ENCODE assay signal across 8 cellular contexts in genomic region chrX:104565791-104566687, GRCh38. TPM values are rescaled to one million over a fixed set of nuclear protein-coding genes. Genes with fewer than 3 reads are reported as not detected.
A peak's percentile ranks its signal among the peaks of the same experiment; 100 is the strongest.
DNase-seq lines count a peak whose midpoint lies in the region; ATAC-seq, FAIRE-seq and TF ChIP-seq lines count a peak whose summit lies in the region.

Gene IL1RAPL2 (plus strand): TSS chrX:104566199.

- FAIRE-seq in HTR-8/SVneo (lab: Jason Lieb, UNC) = no peak

- no peaks in the 10 kb centered on the region for H3K36me3 ChIP-seq in BE2C

- ATAC-seq in activated naive CD8-positive, alpha-beta T cell treated with anti-CD3 and anti-CD28 coated beads, Interleukin-2, amount 50 U/mL, for 24 hours = no peak
- no peak for ATAC-seq in stimulated activated effector memory CD8-positive, alpha-beta T cell treated with anti-CD3 and anti-CD28 coated beads, Interleukin-12 subunit alpha, Interleukin-12 subunit beta, amount 100 ng/mL, for 72 hours

- H3K27me3 Mint-ChIP-seq in activated naive CD8-positive, alpha-beta T cell treated with anti-CD3 and anti-CD28 coated beads, Interleukin-2, amount 50 U/mL, for 24 hours = peaks cover 30% of the 10 kb centered on the region
- peaks cover 36% of the 10 kb centered on the region for H3K27me3 Mint-ChIP-seq in type B pancreatic cell

- no peak within 1 kb of the TSS for H3K4me3 Mint-ChIP-seq in activated naive CD8-positive, alpha-beta T cell treated with anti-CD3 and anti-CD28 coated beads, Interleukin-2, amount 50 U/mL, for 24 hours
- peak within 1 kb of the TSS; percentile 92 for H3K4me3 Mint-ChIP-seq in type B pancreatic cell
- no peak within 1 kb of the TSS for H3K4me3 Mint-ChIP-seq in stimulated activated effector memory CD8-positive, alpha-beta T cell treated with anti-CD3 and anti-CD28 coated beads, Interleukin-12 subunit alpha, Interleukin-12 subunit beta, amount 100 ng/mL, for 72 hours

- no peaks in the 10 kb centered on the region for H3K4me1 Mint-ChIP-seq in activated naive CD8-positive, alpha-beta T cell treated with anti-CD3 and anti-CD28 coated beads, Interleukin-2, amount 50 U/mL, for 24 hours
- H3K4me1 Mint-ChIP-seq in type B pancreatic cell (ENCODE audit: unreplicated experiment) = no peaks in the 10 kb centered on the region
- H3K4me1 Mint-ChIP-seq in stimulated activated effector memory CD8-positive, alpha-beta T cell treated with anti-CD3 and anti-CD28 coated beads, Interleukin-12 subunit alpha, Interleukin-12 subunit beta, amount 100 ng/mL, for 72 hours = no peaks in the 10 kb centered on the region

- peaks cover 3% of the 10 kb centered on the region; the same call in 1 of the 2 replicates for H3K27me3 ChIP-seq in BE2C

- TF ChIP-seq CTCF in BE2C (IDR thresholded peaks at IDR 0.05; ENCODE audit: low read depth, low read length) = peak; percentile 47
- peak; percentile 77 for TF ChIP-seq CTCF in type B pancreatic cell (conservative IDR thresholded peaks at IDR 0.05)

- no peaks in the 10 kb centered on the region for H3K9me3 ChIP-seq in BE2C

- H3K4me1 ChIP-seq in BE2C = no peaks in the 10 kb centered on the region

- H3K36me3 Mint-ChIP-seq in activated naive CD8-positive, alpha-beta T cell treated with anti-CD3 and anti-CD28 coated beads, Interleukin-2, amount 50 U/mL, for 24 hours (ENCODE audit: low read depth) = no peaks in the 10 kb centered on the region
- H3K36me3 Mint-ChIP-seq in type B pancreatic cell = no peaks in the 10 kb centered on the region
- H3K36me3 Mint-ChIP-seq in stimulated activated effector memory CD8-positive, alpha-beta T cell treated with anti-CD3 and anti-CD28 coated beads, Interleukin-12 subunit alpha, Interleukin-12 subunit beta, amount 100 ng/mL, for 72 hours = no peaks in the 10 kb centered on the region

- DNase-seq in BE2C = peak; percentile 28
- DNase-seq in H4 (ENCODE audit: low spot score) = peak; percentile 26
- DNase-seq in activated naive CD8-positive, alpha-beta T cell treated with anti-CD3 and anti-CD28 coated beads, Interleukin-2, amount 50 U/mL, for 24 hours = peak; percentile 7
- DNase-seq in islet precursor cell = peak; percentile 80
- DNase-seq in type B pancreatic cell (ENCODE audit: extremely low spot score, unreplicated experiment) = peak; percentile 72
- DNase-seq in germinal center (ENCODE audit: low spot score) = no peak
- no peak for DNase-seq in stimulated activated effector memory CD8-positive, alpha-beta T cell treated with anti-CD3 and anti-CD28 coated beads, Interleukin-12 subunit alpha, Interleukin-12 subunit beta, amount 100 ng/mL, for 72 hours (ENCODE audit: low spot score in 2 of 2)
- no peak for DNase-seq in HTR-8/SVneo (ENCODE audit: insufficient read length, low spot score)

- H3K27ac Mint-ChIP-seq in activated naive CD8-positive, alpha-beta T cell treated with anti-CD3 and anti-CD28 coated beads, Interleukin-2, amount 50 U/mL, for 24 hours = no peak within 1 kb of the TSS
- no peak within 1 kb of the TSS for H3K27ac Mint-ChIP-seq in type B pancreatic cell
- H3K27ac Mint-ChIP-seq in stimulated activated effector memory CD8-positive, alpha-beta T cell treated with anti-CD3 and anti-CD28 coated beads, Interleukin-12 subunit alpha, Interleukin-12 subunit beta, amount 100 ng/mL, for 72 hours = no peak within 1 kb of the TSS

- H3K9me3 Mint-ChIP-seq in activated naive CD8-positive, alpha-beta T cell treated with anti-CD3 and anti-CD28 coated beads, Interleukin-2, amount 50 U/mL, for 24 hours = no peaks in the 10 kb centered on the region
- H3K9me3 Mint-ChIP-seq in type B pancreatic cell = peaks cover 3% of the 10 kb centered on the region
- no peaks in the 10 kb centered on the region for H3K9me3 Mint-ChIP-seq in stimulated activated effector memory CD8-positive, alpha-beta T cell treated with anti-CD3 and anti-CD28 coated beads, Interleukin-12 subunit alpha, Interleukin-12 subunit beta, amount 100 ng/mL, for 72 hours

- H3K4me3 ChIP-seq in BE2C (ENCODE audit: low read depth, low read length) = no peak within 1 kb of the TSS

RNA-seq across cellular contexts. Expression of gene IL1RAPL2, which starts in this region (rescaled TPM):
- not detected for polyA plus RNA-seq in BE2C (2012; ENCODE audit: insufficient read depth, insufficient read length, low read depth)
- 0.23 TPM in 1 of 2 replicates, not detected in the other for total RNA-seq in H4 (2014; rRNA removed; shearing (Covaris generic))
- total RNA-seq in type B pancreatic cell (ENCODE audit: low replicate concordance) = 4.5 and 7.4 TPM in 2 replicates

Comparison
In these comparisons a context has a peak if more than half of its experiments do, and no peak if none do; other contexts are left out.
1. Peak in DNase-seq in H4; RNA of the gene not detected or under 1 TPM.
2. DNase-seq: peak in BE2C (single experiment), activated naive CD8-positive, alpha-beta T cell treated with anti-CD3 and anti-CD28 coated beads, Interleukin-2, amount 50 U/mL, for 24 hours (single experiment), islet precursor cell (single experiment) and type B pancreatic cell (single experiment); none in germinal center (single experiment), stimulated activated effector memory CD8-positive, alpha-beta T cell treated with anti-CD3 and anti-CD28 coated beads, Interleukin-12 subunit alpha, Interleukin-12 subunit beta, amount 100 ng/mL, for 72 hours (0 of 2) and HTR-8/SVneo (single experiment).